1 cellular context compared by ENCODE assay signal in the genomic region with DNA sequence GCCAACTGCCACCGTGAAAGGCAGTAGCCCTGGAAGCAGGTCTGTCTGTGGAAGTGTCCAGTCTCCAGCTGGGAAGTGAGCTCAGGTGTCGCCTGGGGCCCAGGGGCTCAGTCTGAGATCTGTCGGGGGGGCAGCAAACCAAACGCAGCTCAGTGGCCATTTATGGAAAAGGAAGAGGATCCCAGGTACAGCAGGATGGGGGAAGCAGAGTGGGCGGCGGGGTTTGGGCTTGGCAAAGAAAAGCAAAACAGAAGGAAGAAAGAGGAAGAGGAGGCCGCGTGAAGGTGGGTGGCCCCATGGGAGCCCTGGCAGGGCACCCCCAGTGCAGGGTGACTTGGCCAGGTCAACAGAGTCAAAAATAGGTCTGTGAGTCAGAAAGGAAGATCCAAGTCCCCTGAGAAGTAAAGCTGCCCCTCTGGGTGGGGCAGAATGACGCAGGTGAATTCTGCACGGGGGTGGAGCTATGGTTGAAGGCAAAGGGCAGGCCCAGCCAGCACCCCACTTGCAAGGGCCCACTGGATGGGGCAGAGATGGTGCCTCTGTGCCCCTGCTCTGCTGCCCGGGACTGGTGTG.
A peak's percentile ranks its signal among the peaks of the same experiment; 100 is the strongest.
TF ChIP-seq lines count a peak whose summit lies in the region.

No MANE protein-coding gene starts in this region.

TF ChIP-seq in GM12878, 131 proteins besides CTCF, POLR2A, EP300 and RAD21 (continued from another document):
- TF ChIP-seq, protein P1, sequence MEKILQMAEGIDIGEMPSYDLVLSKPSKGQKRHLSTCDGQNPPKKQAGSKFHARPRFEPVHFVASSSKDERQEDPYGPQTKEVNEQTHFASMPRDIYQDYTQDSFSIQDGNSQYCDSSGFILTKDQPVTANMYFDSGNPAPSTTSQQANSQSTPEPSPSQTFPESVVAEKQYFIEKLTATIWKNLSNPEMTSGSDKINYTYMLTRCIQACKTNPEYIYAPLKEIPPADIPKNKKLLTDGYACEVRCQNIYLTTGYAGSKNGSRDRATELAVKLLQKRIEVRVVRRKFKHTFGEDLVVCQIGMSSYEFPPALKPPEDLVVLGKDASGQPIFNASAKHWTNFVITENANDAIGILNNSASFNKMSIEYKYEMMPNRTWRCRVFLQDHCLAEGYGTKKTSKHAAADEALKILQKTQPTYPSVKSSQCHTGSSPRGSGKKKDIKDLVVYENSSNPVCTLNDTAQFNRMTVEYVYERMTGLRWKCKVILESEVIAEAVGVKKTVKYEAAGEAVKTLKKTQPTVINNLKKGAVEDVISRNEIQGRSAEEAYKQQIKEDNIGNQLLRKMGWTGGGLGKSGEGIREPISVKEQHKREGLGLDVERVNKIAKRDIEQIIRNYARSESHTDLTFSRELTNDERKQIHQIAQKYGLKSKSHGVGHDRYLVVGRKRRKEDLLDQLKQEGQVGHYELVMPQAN (conservative IDR thresholded peaks at IDR 0.05): no peak
- TF ChIP-seq IKZF1 (conservative IDR thresholded peaks at IDR 0.05): peak; percentile 70
- TF ChIP-seq, protein P2, sequence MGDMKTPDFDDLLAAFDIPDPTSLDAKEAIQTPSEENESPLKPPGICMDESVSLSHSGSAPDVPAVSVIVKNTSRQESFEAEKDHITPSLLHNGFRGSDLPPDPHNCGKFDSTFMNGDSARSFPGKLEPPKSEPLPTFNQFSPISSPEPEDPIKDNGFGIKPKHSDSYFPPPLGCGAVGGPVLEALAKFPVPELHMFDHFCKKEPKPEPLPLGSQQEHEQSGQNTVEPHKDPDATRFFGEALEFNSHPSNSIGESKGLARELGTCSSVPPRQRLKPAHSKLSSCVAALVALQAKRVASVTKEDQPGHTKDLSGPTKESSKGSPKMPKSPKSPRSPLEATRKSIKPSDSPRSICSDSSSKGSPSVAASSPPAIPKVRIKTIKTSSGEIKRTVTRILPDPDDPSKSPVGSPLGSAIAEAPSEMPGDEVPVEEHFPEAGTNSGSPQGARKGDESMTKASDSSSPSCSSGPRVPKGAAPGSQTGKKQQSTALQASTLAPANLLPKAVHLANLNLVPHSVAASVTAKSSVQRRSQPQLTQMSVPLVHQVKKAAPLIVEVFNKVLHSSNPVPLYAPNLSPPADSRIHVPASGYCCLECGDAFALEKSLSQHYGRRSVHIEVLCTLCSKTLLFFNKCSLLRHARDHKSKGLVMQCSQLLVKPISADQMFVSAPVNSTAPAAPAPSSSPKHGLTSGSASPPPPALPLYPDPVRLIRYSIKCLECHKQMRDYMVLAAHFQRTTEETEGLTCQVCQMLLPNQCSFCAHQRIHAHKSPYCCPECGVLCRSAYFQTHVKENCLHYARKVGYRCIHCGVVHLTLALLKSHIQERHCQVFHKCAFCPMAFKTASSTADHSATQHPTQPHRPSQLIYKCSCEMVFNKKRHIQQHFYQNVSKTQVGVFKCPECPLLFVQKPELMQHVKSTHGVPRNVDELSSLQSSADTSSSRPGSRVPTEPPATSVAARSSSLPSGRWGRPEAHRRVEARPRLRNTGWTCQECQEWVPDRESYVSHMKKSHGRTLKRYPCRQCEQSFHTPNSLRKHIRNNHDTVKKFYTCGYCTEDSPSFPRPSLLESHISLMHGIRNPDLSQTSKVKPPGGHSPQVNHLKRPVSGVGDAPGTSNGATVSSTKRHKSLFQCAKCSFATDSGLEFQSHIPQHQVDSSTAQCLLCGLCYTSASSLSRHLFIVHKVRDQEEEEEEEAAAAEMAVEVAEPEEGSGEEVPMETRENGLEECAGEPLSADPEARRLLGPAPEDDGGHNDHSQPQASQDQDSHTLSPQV (IDR thresholded peaks at IDR 0.05): no peak
- peak; percentile 54; the same call in 1 of the 2 replicates for TF ChIP-seq DPF2 (IDR thresholded peaks at IDR 0.05)
- no peak for TF ChIP-seq RFX5 (IDR thresholded peaks at IDR 0.05; ENCODE audit: low read depth, low read length)
- TF ChIP-seq BRCA1 (IDR thresholded peaks at IDR 0.05; ENCODE audit: low read depth, low read length): no peak
